ENCODE assay signal across 29 cellular contexts in the genomic region with DNA sequence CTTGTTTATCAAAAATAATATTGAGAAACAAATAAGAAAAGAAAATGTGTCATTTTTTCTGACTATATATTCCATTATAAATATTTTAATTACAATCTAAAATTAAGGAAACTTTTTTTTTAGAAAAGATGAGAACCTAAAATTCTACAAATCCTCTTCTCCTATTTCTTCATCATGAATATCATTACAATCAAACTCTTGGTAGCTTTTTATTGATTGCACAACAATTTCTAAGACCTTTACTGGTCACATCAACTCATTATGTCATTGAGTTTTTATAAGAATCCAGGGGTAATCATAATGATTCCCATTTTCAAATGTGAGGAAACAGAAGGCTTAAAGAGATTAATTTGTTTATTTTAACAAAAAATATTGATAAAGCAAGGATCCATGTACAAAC.
"Had no signal": no experiment of that assay in that cellular context is flagged by ENCODE, and none has a peak within 500 bp of the region (broad histone marks: within the 10 kb centered on the region; RNA-seq: fewer than 3 reads in every experiment).

No MANE protein-coding gene starts in this region.

- H3K9me3 ChIP-seq: colonic mucosa, gastrocnemius medialis had no signal

- H3K27me3 ChIP-seq: colonic mucosa, dorsolateral prefrontal cortex, esophagus muscularis mucosa, esophagus squamous epithelium, foreskin keratinocyte, gastrocnemius medialis, gastroesophageal sphincter, heart left ventricle, heart right ventricle, hepatocyte had no signal

- H3K4me2 ChIP-seq: hepatocyte had no signal

- H3K36me3 ChIP-seq: colonic mucosa, esophagus muscularis mucosa, esophagus squamous epithelium, gastrocnemius medialis, gastroesophageal sphincter, heart left ventricle, heart right ventricle had no signal

- H3K27me3 Mint-ChIP-seq: dendritic cell treated with granulocyte-macrophage colony-stimulating factor and Interleukin-4, amounts not matched to agents 40 ng/mL and 50 ng/mL, for 4 days; effector memory CD8-positive, alpha-beta T cell had no signal

- DNase-seq: colonic mucosa; cortex of kidney; dermis blood vessel endothelial cell; dorsolateral prefrontal cortex; effector CD4-positive, alpha-beta T cell; effector CD8-positive, alpha-beta T cell; effector memory CD4-positive, alpha-beta T cell; effector memory CD8-positive, alpha-beta T cell; endodermal cell; erythroblast; esophagus squamous epithelium; foreskin fibroblast; foreskin keratinocyte; foreskin melanocyte; gastrocnemius medialis; glutamatergic neuron; head of caudate nucleus; heart left ventricle; heart right ventricle had no signal

- H3K27ac ChIP-seq: colonic mucosa, coronary artery, dorsolateral prefrontal cortex, epithelial cell of prostate, esophagus muscularis mucosa, esophagus squamous epithelium, foreskin keratinocyte, gastrocnemius medialis, gastroesophageal sphincter, heart left ventricle, heart right ventricle, hepatocyte had no signal

- H3K4me3 ChIP-seq: colonic mucosa, coronary artery, dorsolateral prefrontal cortex, esophagus muscularis mucosa, esophagus squamous epithelium, gastrocnemius medialis, gastroesophageal sphincter, heart left ventricle, heart right ventricle, hepatocyte had no signal

- H3K4me1 Mint-ChIP-seq: endodermal cell had no signal

- H3K4me3 Mint-ChIP-seq: dendritic cell treated with granulocyte-macrophage colony-stimulating factor and Interleukin-4, amounts not matched to agents 40 ng/mL and 50 ng/mL, for 4 days; effector memory CD8-positive, alpha-beta T cell; endodermal cell had no signal

- H3K4me1 ChIP-seq: colonic mucosa, esophagus muscularis mucosa, esophagus squamous epithelium, gastrocnemius medialis, gastroesophageal sphincter, heart left ventricle, heart right ventricle had no signal

- H3K27ac Mint-ChIP-seq: dendritic cell treated with granulocyte-macrophage colony-stimulating factor and Interleukin-4, amounts not matched to agents 40 ng/mL and 50 ng/mL, for 4 days; effector memory CD8-positive, alpha-beta T cell; endodermal cell had no signal

- FAIRE-seq: endometrium, endothelial cell of umbilical vein, frontal cortex had no signal

- H2AFZ ChIP-seq: hepatocyte had no signal

- ATAC-seq: effector memory CD8-positive, alpha-beta T cell; esophagus mucosa; foreskin keratinocyte; gastrocnemius medialis; gastroesophageal sphincter; heart left ventricle; heart right ventricle had no signal

- H3K79me2 ChIP-seq: hepatocyte had no signal
